ENCODE assay signal across 14 cellular contexts in the genomic region with DNA sequence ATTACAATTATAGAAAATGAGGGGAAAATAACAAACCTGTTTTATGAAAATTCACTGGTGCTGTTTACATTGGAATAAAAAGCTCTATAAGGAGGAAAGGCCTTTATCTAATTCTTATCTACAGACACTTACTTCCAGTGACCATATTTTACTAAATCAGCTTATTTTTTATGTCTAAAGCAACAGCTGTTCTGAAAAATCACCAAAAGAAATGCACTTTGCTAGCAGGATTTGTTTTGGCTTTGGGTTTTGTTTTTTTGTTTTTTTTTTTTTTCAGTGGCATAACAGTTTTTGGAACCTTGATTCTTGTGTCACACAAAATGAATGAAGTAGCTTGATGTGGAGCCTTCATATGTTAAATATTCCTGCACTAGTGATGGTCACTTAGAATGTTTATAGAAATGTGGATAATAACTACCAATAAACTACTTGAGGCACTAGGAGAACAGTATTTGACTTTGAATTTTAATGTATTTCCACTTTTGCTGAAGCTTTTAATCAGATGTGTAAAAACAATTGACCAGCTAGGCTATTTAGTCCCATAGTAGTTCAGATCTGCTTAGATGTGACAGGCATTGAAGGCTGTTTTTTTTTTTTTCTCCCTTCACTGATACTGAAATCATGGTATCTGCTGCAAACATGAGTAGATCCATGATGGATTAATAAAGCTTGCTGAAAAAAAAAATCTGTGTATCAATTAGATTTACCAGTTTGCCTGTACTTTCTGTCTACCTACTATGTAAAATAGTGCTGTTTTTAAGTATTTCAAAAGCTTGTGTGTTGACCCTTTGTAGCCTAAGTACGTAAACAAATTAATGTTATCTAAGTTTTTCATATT. TPM values are rescaled to one million over a fixed set of nuclear protein-coding genes. Genes with fewer than 3 reads are reported as not detected.
DNase-seq lines count a peak whose midpoint lies in the region; ATAC-seq and TF ChIP-seq lines count a peak whose summit lies in the region.
"Had no signal": no experiment of that assay in that cellular context is flagged by ENCODE, and none has a peak within 500 bp of the region (broad histone marks: within the 10 kb centered on the region; RNA-seq: fewer than 3 reads in every experiment).

No MANE protein-coding gene starts in this region.

- H2AFZ ChIP-seq in SK-N-SH (ENCODE audit: low read depth): no peak overlapping the region

- H3K4me1 Mint-ChIP-seq in chondrocyte (ENCODE audit: low read depth) (peaks cover 38% of the 10 kb centered on the region), type B pancreatic cell (ENCODE audit: unreplicated experiment) (peaks cover 32% of the 10 kb centered on the region)

- POLR2A ChIA-PET in SK-N-SH (lab: Yijun Ruan, JAX): no interaction called here

- no peaks in the 10 kb centered on the region for H3F3A ChIP-seq in SK-N-SH (replicated peaks; ENCODE audit: insufficient read depth)

- H3K9me3 Mint-ChIP-seq in chondrocyte (ENCODE audit: low read depth) (no peaks in the 10 kb centered on the region), type B pancreatic cell (no peaks in the 10 kb centered on the region)
- H3K9me3 Mint-ChIP-seq: activated naive CD8-positive, alpha-beta T cell treated with anti-CD3 and anti-CD28 coated beads for 36 hours had no signal

- no peaks in the 10 kb centered on the region for H3K27me3 ChIP-seq in SK-N-SH (ENCODE audit: insufficient read depth)
- H3K27me3 ChIP-seq: left lung had no signal

- H3K27me3 Mint-ChIP-seq in chondrocyte (ENCODE audit: low read depth): no peaks in the 10 kb centered on the region
- H3K27me3 Mint-ChIP-seq in type B pancreatic cell: no peaks in the 10 kb centered on the region
- H3K27me3 Mint-ChIP-seq: activated naive CD8-positive, alpha-beta T cell treated with anti-CD3 and anti-CD28 coated beads for 36 hours had no signal

- H3K4me1 ChIP-seq in SK-N-SH (ENCODE audit: control insufficient read depth in 1 of 2, insufficient read depth in 2 of 2, low read depth in 1 of 2, low read length in 1 of 2) (peaks cover 12 to 13% of the 10 kb centered on the region in 2 experiments; a peak in 3 of 4 replicates), mesodermal cell (ENCODE audit: control insufficient read depth, insufficient read depth, low read length, poor library complexity, severe bottlenecking) (no peaks in the 10 kb centered on the region)

- H3K4me3 ChIP-seq in SK-N-SH (ENCODE audit: low read depth in 2 of 2, low read length in 1 of 2) (no peak overlapping the region), mesodermal cell (ENCODE audit: extremely low read depth, insufficient read depth, low read length, poor library complexity, severe bottlenecking) (peak overlapping the region; percentile 69)

- H4K20me1 ChIP-seq in SK-N-SH (ENCODE audit: insufficient read depth): no peaks in the 10 kb centered on the region

- peak overlapping the region; percentile 0; the same call in 1 of the 2 replicates for H3K4me2 ChIP-seq in SK-N-SH

- H3K9me3 ChIP-seq in SK-N-SH: no peaks in the 10 kb centered on the region
- H3K9me3 ChIP-seq in mesodermal cell (ENCODE audit: control insufficient read depth, low read length): no peaks in the 10 kb centered on the region
- H3K9me3 ChIP-seq: left lung had no signal

- 93% methylated on average over 1 of the region's 1 CpG for WGBS in SK-N-SH (ENCODE audit: low lambda C conversion rate)
- no CpG with 5 or more reads among the region's 1 CpG for WGBS in mesodermal cell (ENCODE audit: insufficient coverage in 2 of 2), 2 experiments

- TF ChIP-seq CTCF in SK-N-SH (IDR thresholded peaks at IDR 0.05): no peak
- TF ChIP-seq CTCF in chondrocyte (IDR thresholded peaks at IDR 0.05): no peak
- TF ChIP-seq CTCF in type B pancreatic cell (conservative IDR thresholded peaks at IDR 0.05): no peak

- H3K36me3 Mint-ChIP-seq in chondrocyte (ENCODE audit: low read depth) (no peaks in the 10 kb centered on the region), type B pancreatic cell (peaks cover 6% of the 10 kb centered on the region)

- H3K27ac Mint-ChIP-seq in chondrocyte (ENCODE audit: unreplicated experiment) (no peak overlapping the region), type B pancreatic cell (no peak overlapping the region)
- H3K27ac Mint-ChIP-seq: activated CD8-positive, alpha-beta T cell treated with anti-CD3 and anti-CD28 coated beads, Interleukin-2, amount 10 ng/mL, durations not matched to agents 7 days and 5 days; activated naive CD8-positive, alpha-beta T cell treated with anti-CD3 and anti-CD28 coated beads for 36 hours had no signal

- no peak for TF ChIP-seq RAD21 in SK-N-SH (IDR thresholded peaks at IDR 0.05; ENCODE audit: low read length)

- no peak for TF ChIP-seq EP300 in SK-N-SH (IDR thresholded peaks at IDR 0.05; ENCODE audit: borderline replicate concordance in 1 of 2, low read depth in 1 of 2, low read length in 1 of 2)

- no peak overlapping the region for H3K9ac ChIP-seq in SK-N-SH

- ATAC-seq in SK-N-SH treated with all-trans-retinoic acid at 6 μM for 48 hours: no peak
- ATAC-seq in GM18868 (IDR thresholded peaks at IDR 0.05; ENCODE audit: unreplicated experiment): no peak
- no peak for ATAC-seq in GM21367 (IDR thresholded peaks at IDR 0.05; ENCODE audit: unreplicated experiment)
- no peak for ATAC-seq in HG03159 (IDR thresholded peaks at IDR 0.05; ENCODE audit: unreplicated experiment)
- ATAC-seq: activated CD8-positive, alpha-beta T cell treated with anti-CD3 and anti-CD28 coated beads, Interleukin-2, amount 10 ng/mL, durations not matched to agents 7 days and 5 days; left lung had no signal

- H3K4me3 Mint-ChIP-seq in chondrocyte (ENCODE audit: unreplicated experiment): peak overlapping the region; percentile 83
- H3K4me3 Mint-ChIP-seq in type B pancreatic cell: peak overlapping the region; percentile 95
- H3K4me3 Mint-ChIP-seq: activated CD8-positive, alpha-beta T cell treated with anti-CD3 and anti-CD28 coated beads, Interleukin-2, amount 10 ng/mL, durations not matched to agents 7 days and 5 days; activated naive CD8-positive, alpha-beta T cell treated with anti-CD3 and anti-CD28 coated beads for 36 hours had no signal

- CTCF ChIA-PET in SK-N-SH (lab: Yijun Ruan, JAX): interaction anchor here (0.6 to 1.8 kb wide), 3 partner anchors 11 to 572 kb away, joined by 3 to 5 read pairs (median 4); no protein-coding TSS in a partner anchor

- DNase-seq in SK-N-SH (no peak), chondrocyte (ENCODE audit: low spot score) (no peak), type B pancreatic cell (ENCODE audit: extremely low spot score, unreplicated experiment) (no peak)
- DNase-seq: activated CD8-positive, alpha-beta T cell treated with anti-CD3 and anti-CD28 coated beads, Interleukin-2, amount 10 ng/mL, durations not matched to agents 7 days and 5 days; activated naive CD8-positive, alpha-beta T cell treated with anti-CD3 and anti-CD28 coated beads for 36 hours; left lung; NCI-H510A treated with DMSO at 0.1 percent for 48 hours; small intestine had no signal

- no peaks in the 10 kb centered on the region for H3K9me2 ChIP-seq in SK-N-SH

- peaks cover 56% of the 10 kb centered on the region for H3K79me2 ChIP-seq in SK-N-SH (ENCODE audit: insufficient read depth)

- no peak overlapping the region for H3K27ac ChIP-seq in SK-N-SH (ENCODE audit: low read depth in 2 of 2, low read length in 1 of 2)
- no peak overlapping the region for H3K27ac ChIP-seq in mesodermal cell (ENCODE audit: low read depth, low read length, severe bottlenecking)
- H3K27ac ChIP-seq: 22Rv1, left lung had no signal

- H3K36me3 ChIP-seq in SK-N-SH (replicated peaks in 1 of 2; ENCODE audit: control insufficient read depth in 1 of 2, insufficient read depth in 2 of 2, low read length in 1 of 2): peaks cover 0 to 10% of the 10 kb centered on the region in 2 experiments
- H3K36me3 ChIP-seq in mesodermal cell (ENCODE audit: control insufficient read depth, insufficient read depth, low read length): no peaks in the 10 kb centered on the region
- H3K36me3 ChIP-seq: left lung had no signal

TF ChIP-seq in SK-N-SH, 30 proteins besides CTCF, POLR2A, EP300 and RAD21 (continues in another document):
- no peak for TF ChIP-seq SMC3 (IDR thresholded peaks at IDR 0.05; ENCODE audit: low read depth, low read length)
- TF ChIP-seq RCOR1 (IDR thresholded peaks at IDR 0.05; ENCODE audit: low read length): no peak
- TF ChIP-seq, protein P1, sequence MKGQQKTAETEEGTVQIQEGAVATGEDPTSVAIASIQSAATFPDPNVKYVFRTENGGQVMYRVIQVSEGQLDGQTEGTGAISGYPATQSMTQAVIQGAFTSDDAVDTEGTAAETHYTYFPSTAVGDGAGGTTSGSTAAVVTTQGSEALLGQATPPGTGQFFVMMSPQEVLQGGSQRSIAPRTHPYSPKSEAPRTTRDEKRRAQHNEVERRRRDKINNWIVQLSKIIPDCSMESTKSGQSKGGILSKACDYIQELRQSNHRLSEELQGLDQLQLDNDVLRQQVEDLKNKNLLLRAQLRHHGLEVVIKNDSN (IDR thresholded peaks at IDR 0.05; ENCODE audit: borderline replicate concordance, low read depth): no peak
- no peak for TF ChIP-seq TAF1 (IDR thresholded peaks at IDR 0.05; ENCODE audit: borderline replicate concordance, low read depth, low read length)
- no peak for TF ChIP-seq EZH2phosphoT487 (IDR thresholded peaks at IDR 0.05; ENCODE audit: borderline replicate concordance, low read depth)
- no peak for TF ChIP-seq FOSL2 (IDR thresholded peaks at IDR 0.05; ENCODE audit: borderline replicate concordance, low read depth)

TF ChIP-seq in SK-N-SH treated with all-trans-retinoic acid at 6 μM for 48 hours, 23 proteins besides CTCF, POLR2A, EP300 and RAD21 (continues in another document):
- no peak for TF ChIP-seq ESRRG (CRISPR knock-in tag; IDR thresholded peaks at IDR 0.05)

RNA-seq across cellular contexts. Expression of a gene that starts 2.8 kb away (rescaled TPM):
- 5.5 and 6.5 TPM in 2 replicates for polyA plus RNA-seq in SK-N-SH (2012; rRNA removed)
- polyA plus RNA-seq in SK-N-SH (2012; cell fraction: cytosol; rRNA removed): 8.7 and 12.4 TPM in 2 replicates
- 3.1 and 3.3 TPM in 2 replicates for polyA plus RNA-seq in SK-N-SH (2012; cell fraction: nucleus; rRNA removed)
- 12.7 to 15.3 TPM (median 14.9 TPM) in 3 replicates for total RNA-seq in chondrocyte
- polyA plus RNA-seq in mesodermal cell (2013, experiment 1 of 2): 33.3 TPM
- 36.0 TPM for polyA plus RNA-seq in mesodermal cell (2013, experiment 2 of 2)
- 25.0 and 25.5 TPM in 2 replicates for total RNA-seq in type B pancreatic cell (ENCODE audit: low replicate concordance)
